In genomic region chr2:154093856-154094255, GRCh38 we compare ENCODE assay signal across 8 cellular contexts.
"Had no signal": no experiment of that assay in that cellular context is flagged by ENCODE, and none has a peak within 500 bp of the region (broad histone marks: within the 10 kb centered on the region; RNA-seq: fewer than 3 reads in every experiment).

No MANE protein-coding gene starts in this region.

- H3K4me3 Mint-ChIP-seq: GM23338, H9, HFFc6 had no signal

- H3K9me3 Mint-ChIP-seq: GM23338, H9 had no signal

- DNase-seq: GM23248, GOT3, H7, H9, HCEC 1CT, HFFc6 had no signal

- H3K27ac Mint-ChIP-seq: GM23338, H9, HFFc6 had no signal

- ATAC-seq: GM23338, HCT116 had no signal
